In genomic region chr12:46267618-46268348, GRCh38 we compare ENCODE assay signal across 8 cellular contexts. TPM values are rescaled to one million over a fixed set of nuclear protein-coding genes. Genes with fewer than 3 reads are reported as not detected.
A peak's percentile ranks its signal among the peaks of the same experiment; 100 is the strongest.
DNase-seq lines count a peak whose midpoint lies in the region; TF ChIP-seq lines count a peak whose summit lies in the region.

No MANE protein-coding gene starts in this region.

- no peaks in the 10 kb centered on the region for H3K9me3 Mint-ChIP-seq in activated naive CD8-positive, alpha-beta T cell treated with anti-CD3 and anti-CD28 coated beads for 36 hours

- peak overlapping the region; percentile 91 for H3K4me3 ChIP-seq in NT2/D1 (ENCODE audit: insufficient read length, low read depth)
- H3K4me3 ChIP-seq in hepatocyte, result peak overlapping the region; percentile 83

- H3K9me3 ChIP-seq in NT2/D1 (ENCODE audit: insufficient read depth, low read length) (no peaks in the 10 kb centered on the region), hepatocyte (ENCODE audit: low read depth) (no peaks in the 10 kb centered on the region)

- DNase-seq in DMS79 treated with DMSO at 0.1 percent for 48 hours (lab: John Stamatoyannopoulos, UW), result peak; percentile 27
- DNase-seq in DMS79 (lab: John Stamatoyannopoulos, UW), result no peak
- no peak for DNase-seq in NT2/D1 (ENCODE audit: low read depth, low spot score)
- peak; percentile 39 for DNase-seq in activated naive CD8-positive, alpha-beta T cell treated with anti-CD3 and anti-CD28 coated beads for 36 hours
- DNase-seq in hepatocyte (ENCODE audit: low spot score), result peak; percentile 38
- peak; percentile 11 to 22 for DNase-seq in stimulated activated CD4-positive, alpha-beta T cell treated with anti-CD3 and anti-CD28 coated beads, Interleukin-12 subunit alpha, Interleukin-12 subunit beta, amount 100 ng/mL, for 24 hours (ENCODE audit: low read depth in 2 of 2)
- no peak for DNase-seq in pons (ENCODE audit: low spot score)
- no peak for DNase-seq in dedifferentiated amniotic fluid mesenchymal stem cell (ENCODE audit: extremely low spot score)

- H2AFZ ChIP-seq in hepatocyte, result peak overlapping the region; percentile 46

- peak overlapping the region; percentile 95 for H3K4me2 ChIP-seq in hepatocyte

- no peak overlapping the region for H3K4me3 Mint-ChIP-seq in activated naive CD8-positive, alpha-beta T cell treated with anti-CD3 and anti-CD28 coated beads for 36 hours

- H3K4me1 ChIP-seq in NT2/D1 (ENCODE audit: insufficient read depth, insufficient read length), result peaks cover 3% of the 10 kb centered on the region
- H3K4me1 ChIP-seq in hepatocyte (ENCODE audit: insufficient read depth), result peaks cover 28% of the 10 kb centered on the region

- peak overlapping the region; percentile 93 for H3K27ac ChIP-seq in hepatocyte

- H3K27me3 ChIP-seq in NT2/D1 (ENCODE audit: insufficient read depth, insufficient read length) (no peaks in the 10 kb centered on the region), hepatocyte (no peaks in the 10 kb centered on the region)

- H4K20me1 ChIP-seq in hepatocyte (ENCODE audit: insufficient read depth, poor library complexity, severe bottlenecking), result peaks cover 7% of the 10 kb centered on the region

- H3K79me2 ChIP-seq in hepatocyte, result peaks cover 61% of the 10 kb centered on the region

- H3K36me3 ChIP-seq in NT2/D1 (ENCODE audit: insufficient read depth, insufficient read length, low read length) (peaks cover 5% of the 10 kb centered on the region), hepatocyte (replicated peaks; ENCODE audit: insufficient read depth, low read depth) (no peaks in the 10 kb centered on the region)

- H3K36me3 Mint-ChIP-seq in activated naive CD8-positive, alpha-beta T cell treated with anti-CD3 and anti-CD28 coated beads for 36 hours, result peaks cover 26% of the 10 kb centered on the region

- H3K27me3 Mint-ChIP-seq in activated naive CD8-positive, alpha-beta T cell treated with anti-CD3 and anti-CD28 coated beads for 36 hours, result peaks cover 10% of the 10 kb centered on the region

- H3K9me2 ChIP-seq in hepatocyte (replicated peaks; ENCODE audit: insufficient read depth), result no peaks in the 10 kb centered on the region

- under 1% methylated on average over 47 of the region's 51 CpGs for WGBS in hepatocyte (ENCODE audit: low lambda C conversion rate, missing lambda C conversion rate)

- no peak overlapping the region for H3K27ac Mint-ChIP-seq in activated naive CD8-positive, alpha-beta T cell treated with anti-CD3 and anti-CD28 coated beads for 36 hours

- no peak for TF ChIP-seq CTCF in hepatocyte (IDR thresholded peaks at IDR 0.05; ENCODE audit: poor library complexity)

- peak overlapping the region; percentile 87 for H3K9ac ChIP-seq in NT2/D1 (ENCODE audit: insufficient read length, low read depth)

- peaks cover 40% of the 10 kb centered on the region for H3K4me1 Mint-ChIP-seq in activated naive CD8-positive, alpha-beta T cell treated with anti-CD3 and anti-CD28 coated beads for 36 hours

RNA-seq across cellular contexts. Expression of gene SLC38A1, which starts 1.1 kb away (rescaled TPM):
- total RNA-seq in activated naive CD8-positive, alpha-beta T cell treated with anti-CD3 and anti-CD28 coated beads for 36 hours, result 100 to 1,000 TPM; 255 to 260 TPM
- total RNA-seq in hepatocyte, result 86.8 and 96.1 TPM in 2 replicates
- 48.2 and 54.4 TPM in 2 replicates for polyA plus RNA-seq in hepatocyte

Comparison
In these comparisons a context has a peak if more than half of its experiments do, and no peak if none do; other contexts are left out.
1. DNase-seq: peak in DMS79 treated with DMSO at 0.1 percent for 48 hours (single experiment), activated naive CD8-positive, alpha-beta T cell treated with anti-CD3 and anti-CD28 coated beads for 36 hours (single experiment), hepatocyte (single experiment) and stimulated activated CD4-positive, alpha-beta T cell treated with anti-CD3 and anti-CD28 coated beads, Interleukin-12 subunit alpha, Interleukin-12 subunit beta, amount 100 ng/mL, for 24 hours (2 of 2); none in DMS79 (single experiment), NT2/D1 (single experiment), pons (single experiment) and dedifferentiated amniotic fluid mesenchymal stem cell (single experiment).